In the genomic region with DNA sequence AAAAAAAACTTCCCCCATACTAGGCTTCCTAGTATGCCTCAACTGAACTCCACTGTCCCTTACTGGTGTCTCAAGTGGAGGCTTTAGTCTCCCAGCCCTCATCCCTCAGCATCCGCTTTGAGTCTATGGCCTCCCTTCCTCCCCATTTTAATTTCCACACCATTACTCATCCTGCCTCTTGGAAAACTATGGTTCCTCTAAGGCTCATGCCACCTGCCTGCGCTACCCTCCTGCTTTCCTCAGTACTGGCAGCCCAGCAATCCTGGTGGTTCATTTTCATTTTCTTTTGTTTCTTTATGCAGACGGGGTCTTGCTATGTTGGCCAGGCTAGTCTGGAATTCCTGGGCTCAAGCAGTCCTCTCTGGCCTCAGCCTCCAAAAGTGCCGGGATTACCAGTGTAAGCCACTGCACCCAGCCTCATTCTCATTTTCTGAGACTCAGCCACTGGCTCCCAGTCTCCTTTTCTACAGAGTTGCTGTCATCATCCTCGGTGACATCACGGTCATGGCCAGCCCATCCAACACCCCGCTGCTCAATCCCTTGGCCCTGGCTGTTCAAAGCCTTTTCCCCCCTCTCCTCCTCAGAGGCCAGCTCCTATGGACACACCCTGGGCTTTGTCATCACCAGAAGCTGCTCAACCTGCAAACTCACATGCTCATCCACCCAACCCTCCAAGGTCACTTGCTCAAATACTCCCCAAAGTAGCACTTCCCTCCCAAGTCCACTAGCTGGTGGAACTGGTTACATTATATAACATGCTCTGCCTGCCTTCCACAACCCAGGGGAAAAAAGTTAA, we compare ENCODE assay signal across 9 cellular contexts. TPM values are rescaled to one million over a fixed set of nuclear protein-coding genes. Genes with fewer than 3 reads are reported as not detected.
A peak's percentile ranks its signal among the peaks of the same experiment; 100 is the strongest.
DNase-seq lines count a peak whose midpoint lies in the region; ATAC-seq and TF ChIP-seq lines count a peak whose summit lies in the region.
"Had no signal": no experiment of that assay in that cellular context is flagged by ENCODE, and none has a peak within 500 bp of the region (broad histone marks: within the 10 kb centered on the region; RNA-seq: fewer than 3 reads in every experiment).

No MANE protein-coding gene starts in this region.

- DNase-seq in Calu3 (no peak), RWPE1 (ENCODE audit: low spot score) (no peak), epithelial cell of esophagus (ENCODE audit: low read depth) (peak; percentile 88), psoas muscle (no peak), midbrain (lab: John Stamatoyannopoulos, UW) (no peak), NCI-H446 (lab: John Stamatoyannopoulos, UW) (no peak), SJCRH30 (no peak)
- DNase-seq: amygdala had no signal

- POLR2A ChIA-PET in RWPE1 (lab: Yijun Ruan, JAX; ENCODE audit: low non-redundant PET), result no interaction called here

- H3K9me3 ChIP-seq in psoas muscle (no peaks in the 10 kb centered on the region), SJCRH30 (replicated peaks) (no peaks in the 10 kb centered on the region)

- ATAC-seq in psoas muscle (no peak), HG02610 (IDR thresholded peaks at IDR 0.05; ENCODE audit: unreplicated experiment) (no peak)

- peaks cover 0 to 6% of the 10 kb centered on the region in 2 donors for H3K36me3 ChIP-seq in psoas muscle (ENCODE audit: insufficient read depth in 1 of 2, low read depth in 1 of 2)
- no peaks in the 10 kb centered on the region for H3K36me3 ChIP-seq in SJCRH30

- H3K4me1 Mint-ChIP-seq in Calu3 (ENCODE audit: low read depth, unreplicated experiment), result peaks cover 47% of the 10 kb centered on the region

- peak overlapping the region; percentile 95 for H3K4me3 Mint-ChIP-seq in Calu3 (ENCODE audit: low read depth, unreplicated experiment)

- TF ChIP-seq CTCF in Calu3 (IDR thresholded peaks at IDR 0.05; ENCODE audit: unreplicated experiment), result no peak
- no peak for TF ChIP-seq CTCF in RWPE1 (conservative IDR thresholded peaks at IDR 0.05; ENCODE audit: low read depth)
- TF ChIP-seq CTCF in epithelial cell of esophagus (IDR thresholded peaks at IDR 0.05; ENCODE audit: insufficient read depth, low read depth, low read length, missing control alignments), result peak; percentile 30
- no peak for TF ChIP-seq CTCF in psoas muscle (IDR thresholded peaks at IDR 0.05)

- CTCF ChIA-PET in Calu3 (lab: Charles Lee), result no interaction called here
- CTCF ChIA-PET in RWPE1 (lab: Yijun Ruan, JAX), result interaction anchor here (0.5 to 1.2 kb wide), 4 partner anchors 60 to 1566 kb away, joined by 3 to 5 read pairs (median 3); no protein-coding TSS in a partner anchor

- H3K27me3 ChIP-seq in psoas muscle (ENCODE audit: insufficient read depth in 3 of 3, low read length in 2 of 3) (no peaks in the 10 kb centered on the region), SJCRH30 (no peaks in the 10 kb centered on the region)

- H3K27ac ChIP-seq in RWPE1, result peak overlapping the region; percentile 98
- H3K27ac ChIP-seq in psoas muscle, result peak overlapping the region; percentile 95
- no peak overlapping the region for H3K27ac ChIP-seq in SJCRH30

- intact Hi-C loops in Calu3 (cut with micrococcal nuclease; ENCODE audit: unreplicated experiment), result loop anchor here (10.0 kb wide), 1 partner anchor 174 kb away; no protein-coding TSS in a partner anchor
- intact Hi-C loops in psoas muscle (cut with DNase I), result loop anchor here in 1 of 2 donors (10.0 kb wide), 1 partner anchor 374 kb away; the partner anchor contains the start of gene CHRNB2

- no peak overlapping the region for H3K4me3 ChIP-seq in epithelial cell of esophagus (ENCODE audit: low read length)
- no peak overlapping the region for H3K4me3 ChIP-seq in psoas muscle
- H3K4me3 ChIP-seq in SJCRH30, result no peak overlapping the region

- BruUV-seq in Calu3 (replicated peaks; lab: Mats Ljungman, UMichigan), result no TSS peak

- H3K36me3 Mint-ChIP-seq in Calu3 (ENCODE audit: insufficient read depth, unreplicated experiment), result peaks cover 22% of the 10 kb centered on the region

- H3K9me3 Mint-ChIP-seq in Calu3 (ENCODE audit: low read depth, unreplicated experiment), result no peaks in the 10 kb centered on the region

- 91 to 96% (median 91%) methylated on average over 7 of the region's 7 CpGs for WGBS in psoas muscle, 3 donors

- peak overlapping the region; percentile 99 for H3K27ac Mint-ChIP-seq in Calu3 (ENCODE audit: unreplicated experiment)

- H3K4me1 ChIP-seq in psoas muscle (peaks cover 4% of the 10 kb centered on the region), SJCRH30 (peaks cover 7% of the 10 kb centered on the region)

- H3K27me3 Mint-ChIP-seq in Calu3 (ENCODE audit: unreplicated experiment), result no peaks in the 10 kb centered on the region

RNA-seq across cellular contexts. Expression of gene PMVK, which starts 2.3 kb away (rescaled TPM):
- 43.0 and 47.3 TPM in 2 replicates for total RNA-seq in Calu3 (2022)
- 10 to 100 TPM; 17.0 to 30.5 (median 22.3) TPM for total RNA-seq in psoas muscle
- polyA plus RNA-seq in psoas muscle, result 10 to 100 TPM; 23.3 to 35.6 (median 30.5) TPM
- total RNA-seq in SJCRH30 (2014; rRNA removed; shearing (Covaris generic)), result 4.6 and 4.9 TPM in 2 replicates

RNA-seq across cellular contexts. Expression of gene PBXIP1, which starts 17.1 kb away (rescaled TPM):
- total RNA-seq in Calu3 (2022) (48.1 and 49.6 TPM in 2 replicates), psoas muscle (100 to 1,000 TPM in 2 of 4 donors, 10 to 100 TPM in 2; 76.5 to 149 (median 104) TPM)
- 10 to 100 TPM; 13.6 to 79.6 (median 54.8) TPM for polyA plus RNA-seq in psoas muscle
- total RNA-seq in SJCRH30 (2014; rRNA removed; shearing (Covaris generic)), result 40.2 TPM in 2 replicates

RNA-seq across cellular contexts. Expression of gene PYGO2, which starts 22.8 kb away (rescaled TPM):
- total RNA-seq in Calu3 (2022) (43.6 and 45.6 TPM in 2 replicates), psoas muscle (10 to 100 TPM; 14.5 to 23.0 (median 17.4) TPM)
- 10 to 100 TPM; 13.1 to 24.0 (median 14.5) TPM for polyA plus RNA-seq in psoas muscle
- total RNA-seq in SJCRH30 (2014; rRNA removed; shearing (Covaris generic)), result 29.4 and 29.8 TPM in 2 replicates

RNA-seq across cellular contexts. Expression of gene SHC1, which starts 31.7 kb away (rescaled TPM):
- total RNA-seq in Calu3 (2022) (73.5 and 77.5 TPM in 2 replicates), psoas muscle (10 to 100 TPM; 52.3 to 87.2 (median 82.8) TPM)
- polyA plus RNA-seq in psoas muscle, result 10 to 100 TPM; 33.2 to 67.3 (median 43.8) TPM
- 102 and 110 TPM in 2 replicates for total RNA-seq in SJCRH30 (2014; rRNA removed; shearing (Covaris generic))

RNA-seq across cellular contexts. Expression of gene CKS1B, which starts 35.7 kb away (rescaled TPM):
- 182 and 230 TPM in 2 replicates for total RNA-seq in Calu3 (2022)
- total RNA-seq in psoas muscle, result 10 to 100 TPM in 1 of 4 donors, 1 to 10 TPM in 3; 5.5 to 13.8 (median 6.9) TPM
- 10 to 100 TPM; 12.1 to 48.1 (median 30.1) TPM for polyA plus RNA-seq in psoas muscle
- 299 and 303 TPM in 2 replicates for total RNA-seq in SJCRH30 (2014; rRNA removed; shearing (Covaris generic))
